13 cellular contexts compared by ENCODE assay signal in the genomic region with DNA sequence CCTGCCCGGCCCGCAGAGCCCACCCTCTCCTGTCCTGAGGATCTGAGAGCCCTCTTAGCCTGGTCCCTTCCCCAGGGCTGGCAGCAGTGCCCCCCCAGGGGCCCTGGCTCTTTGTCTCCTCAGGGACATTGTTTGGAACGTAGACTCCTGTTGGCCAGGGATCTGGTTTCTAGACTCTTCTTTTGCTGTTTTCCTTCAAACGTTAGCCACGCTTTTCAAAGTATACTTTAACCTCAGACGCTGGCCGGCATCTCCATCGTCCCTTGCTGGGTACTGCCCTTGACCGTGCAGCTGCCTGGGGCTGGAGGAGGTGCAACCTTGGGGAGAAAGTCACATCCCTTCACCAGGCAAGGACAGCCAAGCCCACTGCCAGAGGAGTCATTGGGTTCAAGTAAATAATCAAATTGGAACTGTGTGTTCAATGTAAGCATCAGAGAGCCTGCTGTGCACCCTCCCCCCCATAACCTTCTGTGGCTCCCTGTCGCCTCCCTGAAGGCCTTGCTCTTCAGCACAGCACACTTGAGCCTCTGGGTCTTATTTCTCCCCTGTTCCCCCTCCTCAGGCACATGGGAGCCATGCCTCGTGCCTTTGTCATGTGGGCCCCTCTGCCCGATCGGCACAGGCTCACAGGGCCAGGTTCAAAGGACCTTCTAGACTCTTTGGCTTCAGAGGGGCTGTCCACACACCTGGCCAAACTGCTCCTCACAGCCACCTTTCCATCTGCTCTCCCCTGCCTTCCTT. TPM values are rescaled to one million over a fixed set of nuclear protein-coding genes. Genes with fewer than 3 reads are reported as not detected.
A peak's percentile ranks its signal among the peaks of the same experiment; 100 is the strongest.
DNase-seq lines count a peak whose midpoint lies in the region; ATAC-seq and TF ChIP-seq lines count a peak whose summit lies in the region.
"Had no signal": no experiment of that assay in that cellular context is flagged by ENCODE, and none has a peak within 500 bp of the region (broad histone marks: within the 10 kb centered on the region; RNA-seq: fewer than 3 reads in every experiment).

No MANE protein-coding gene starts in this region.

- H3K79me2 ChIP-seq in Loucy (ENCODE audit: insufficient read depth, low read length) = no peaks in the 10 kb centered on the region

- H3K9me2 ChIP-seq in Loucy (replicated peaks; ENCODE audit: low read depth, low read length) = no peaks in the 10 kb centered on the region

- no peak overlapping the region for H3K27ac Mint-ChIP-seq in activated CD4-positive, alpha-beta T cell treated with anti-CD3 and anti-CD28 coated beads, Interleukin-2, amount 10 ng/mL, durations not matched to agents 7 days and 5 days
- H3K27ac Mint-ChIP-seq: activated naive CD8-positive, alpha-beta T cell treated with anti-CD3 and anti-CD28 coated beads for 36 hours had no signal

- no peaks in the 10 kb centered on the region for H4K20me1 ChIP-seq in Loucy (ENCODE audit: insufficient read depth, low read length, poor library complexity, severe bottlenecking)

- H3K27me3 ChIP-seq in Loucy (ENCODE audit: insufficient read depth, low read length, poor library complexity, severe bottlenecking) = no peaks in the 10 kb centered on the region
- H3K27me3 ChIP-seq in right atrium auricular region = no peaks in the 10 kb centered on the region
- no peaks in the 10 kb centered on the region for H3K27me3 ChIP-seq in skeletal muscle satellite cell (ENCODE audit: control insufficient read depth, insufficient read depth, low read length)

- TF ChIP-seq CTCF in Loucy (conservative IDR thresholded peaks at IDR 0.05; ENCODE audit: low read length) (no peak), right atrium auricular region (IDR thresholded peaks at IDR 0.05) (no peak)

- H3K27ac ChIP-seq in right atrium auricular region = peak overlapping the region; percentile 68 to 81

- H3K4me3 ChIP-seq in Loucy (ENCODE audit: low read length, poor library complexity, severe bottlenecking) = no peak overlapping the region
- no peak overlapping the region for H3K4me3 ChIP-seq in right atrium auricular region
- no peak overlapping the region for H3K4me3 ChIP-seq in skeletal muscle satellite cell (ENCODE audit: low read length)

- H3K9me3 ChIP-seq in Loucy (ENCODE audit: insufficient read depth, low read depth, low read length) (no peaks in the 10 kb centered on the region), right atrium auricular region (no peaks in the 10 kb centered on the region), skeletal muscle satellite cell (replicated peaks; ENCODE audit: low read length) (no peaks in the 10 kb centered on the region)

- no peak overlapping the region for H2AFZ ChIP-seq in Loucy (ENCODE audit: low read length)

- H3K27me3 Mint-ChIP-seq in activated CD4-positive, alpha-beta T cell treated with anti-CD3 and anti-CD28 coated beads, Interleukin-2, amount 10 ng/mL, durations not matched to agents 7 days and 5 days = no peaks in the 10 kb centered on the region
- H3K27me3 Mint-ChIP-seq: activated naive CD8-positive, alpha-beta T cell treated with anti-CD3 and anti-CD28 coated beads for 36 hours had no signal

- H3K4me2 ChIP-seq in Loucy (ENCODE audit: low read depth, low read length, poor library complexity, severe bottlenecking) (no peak overlapping the region), skeletal muscle satellite cell (ENCODE audit: low read length) (no peak overlapping the region)

- CTCF ChIA-PET in activated CD4-positive, alpha-beta T cell treated with anti-CD3 and anti-CD28 coated beads, Interleukin-2, amount 10 ng/mL, durations not matched to agents 7 days and 5 days (lab: Charles Lee) = interaction anchor here (1.2 to 1.5 kb wide), 3 partner anchors 8 to 118 kb away, joined by 3 to 9 read pairs (median 4); no protein-coding TSS in a partner anchor

- H3K9me3 Mint-ChIP-seq in activated CD4-positive, alpha-beta T cell treated with anti-CD3 and anti-CD28 coated beads, Interleukin-2, amount 10 ng/mL, durations not matched to agents 7 days and 5 days = no peaks in the 10 kb centered on the region
- H3K9me3 Mint-ChIP-seq: activated naive CD8-positive, alpha-beta T cell treated with anti-CD3 and anti-CD28 coated beads for 36 hours had no signal

- POLR2A ChIA-PET in activated CD4-positive, alpha-beta T cell treated with anti-CD3 and anti-CD28 coated beads, Interleukin-2, amount 10 ng/mL, durations not matched to agents 7 days and 5 days (lab: Charles Lee) = no interaction called here

- H3K4me3 Mint-ChIP-seq in activated CD4-positive, alpha-beta T cell treated with anti-CD3 and anti-CD28 coated beads, Interleukin-2, amount 10 ng/mL, durations not matched to agents 7 days and 5 days = no peak overlapping the region
- H3K4me3 Mint-ChIP-seq: activated naive CD8-positive, alpha-beta T cell treated with anti-CD3 and anti-CD28 coated beads for 36 hours had no signal

- peaks cover 2% of the 10 kb centered on the region for H3K4me1 Mint-ChIP-seq in activated CD4-positive, alpha-beta T cell treated with anti-CD3 and anti-CD28 coated beads, Interleukin-2, amount 10 ng/mL, durations not matched to agents 7 days and 5 days

- H3F3A ChIP-seq in Loucy (ENCODE audit: low read depth) = no peaks in the 10 kb centered on the region

- DNase-seq in SHP77 treated with DMSO at 0.1 percent for 48 hours (lab: John Stamatoyannopoulos, UW) = peak; percentile 70
- no peak for DNase-seq in right atrium auricular region (ENCODE audit: low spot score)
- DNase-seq in HCEC 1CT = no peak
- DNase-seq in activated CD4-positive, alpha-beta T cell treated with anti-CD3 and anti-CD28 coated beads, Interleukin-2, amount 10 ng/mL, durations not matched to agents 7 days and 5 days = no peak
- DNase-seq in medulla oblongata (ENCODE audit: extremely low spot score) = no peak
- DNase-seq: activated naive CD8-positive, alpha-beta T cell treated with anti-CD3 and anti-CD28 coated beads for 36 hours; DND-41; SIG-M5; stimulated activated naive CD4-positive, alpha-beta T cell had no signal

- H3K9ac ChIP-seq in Loucy (ENCODE audit: low read depth, low read length, poor library complexity, severe bottlenecking) (peak overlapping the region; percentile 64), skeletal muscle satellite cell (ENCODE audit: low read depth, low read length) (peak overlapping the region; percentile 57)

- ATAC-seq in GM21528 (IDR thresholded peaks at IDR 0.05; ENCODE audit: low FRiP score, unreplicated experiment) = no peak

- H3K36me3 ChIP-seq in Loucy (ENCODE audit: insufficient read depth, low read length) (no peaks in the 10 kb centered on the region), right atrium auricular region (no peaks in the 10 kb centered on the region), skeletal muscle satellite cell (ENCODE audit: insufficient read depth, low read length) (no peaks in the 10 kb centered on the region)

- no peaks in the 10 kb centered on the region for H3K36me3 Mint-ChIP-seq in activated CD4-positive, alpha-beta T cell treated with anti-CD3 and anti-CD28 coated beads, Interleukin-2, amount 10 ng/mL, durations not matched to agents 7 days and 5 days (ENCODE audit: low read depth)
- H3K36me3 Mint-ChIP-seq: activated naive CD8-positive, alpha-beta T cell treated with anti-CD3 and anti-CD28 coated beads for 36 hours had no signal

- H3K4me1 ChIP-seq in Loucy (ENCODE audit: insufficient read depth, low read length, poor library complexity, severe bottlenecking) (peaks cover 26% of the 10 kb centered on the region), right atrium auricular region (peaks cover 0 to 87% of the 10 kb centered on the region in 2 donors), skeletal muscle satellite cell (ENCODE audit: control insufficient read depth, insufficient read depth, low read length) (peaks cover 81% of the 10 kb centered on the region)

RNA-seq across cellular contexts. Expression of gene WNT7B, which starts 21.8 kb away (rescaled TPM):
- total RNA-seq in right atrium auricular region = under 1 TPM in 1 of 2 donors, not detected in 1; 0.19 TPM
- not detected in 2 replicates for total RNA-seq in skeletal muscle satellite cell (2012; rRNA removed)
- not detected for total RNA-seq in activated CD4-positive, alpha-beta T cell treated with anti-CD3 and anti-CD28 coated beads, Interleukin-2, amount 10 ng/mL, durations not matched to agents 7 days and 5 days
- total RNA-seq: activated naive CD8-positive, alpha-beta T cell treated with anti-CD3 and anti-CD28 coated beads for 36 hours; mononuclear cell had no signal
